8 cellular contexts compared by ENCODE assay signal in the genomic region with DNA sequence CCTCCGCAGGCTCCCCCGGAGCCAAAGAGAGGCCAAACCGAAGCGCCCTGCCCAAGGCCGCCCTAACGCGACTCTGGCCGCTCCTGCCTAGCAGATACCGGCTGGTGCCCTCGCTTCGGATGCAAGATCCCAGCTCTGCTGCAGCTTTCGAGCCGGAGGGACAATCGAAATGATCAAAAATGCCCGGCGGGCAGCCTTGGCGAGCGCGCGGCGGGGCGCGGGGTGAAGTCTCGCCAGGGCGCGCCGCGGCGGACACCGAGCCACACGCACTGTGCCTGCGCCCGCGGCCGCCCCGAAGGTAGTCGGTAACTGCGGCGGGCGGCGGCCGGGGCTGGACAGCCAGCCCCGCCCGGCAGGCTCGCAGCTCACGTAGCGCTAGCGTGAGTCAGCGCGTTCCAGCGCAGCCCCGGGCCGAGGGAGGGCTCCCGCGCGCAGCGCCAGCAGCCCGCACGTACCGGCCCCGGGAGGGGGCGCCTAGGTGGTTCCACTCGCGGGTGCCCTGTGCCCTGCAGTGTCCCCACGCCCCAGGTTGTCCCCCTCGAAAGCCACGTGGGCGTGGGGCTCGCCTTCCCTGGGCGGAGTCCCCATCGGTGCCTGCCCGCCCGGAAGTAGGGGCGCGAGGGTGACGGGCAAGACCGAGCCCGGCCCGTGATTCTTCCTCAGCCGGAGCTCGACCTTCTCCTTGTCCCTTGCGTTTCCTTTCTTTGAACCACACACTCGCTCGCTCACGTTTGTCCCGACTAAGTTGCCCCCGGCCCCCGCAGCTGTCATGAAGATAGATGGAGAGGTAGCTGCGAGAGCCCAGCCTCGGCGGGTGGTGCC.
A peak's percentile ranks its signal among the peaks of the same experiment; 100 is the strongest.
DNase-seq lines count a peak whose midpoint lies in the region; ATAC-seq, FAIRE-seq and TF ChIP-seq lines count a peak whose summit lies in the region.

No MANE protein-coding gene starts in this region.

- POLR2A ChIA-PET in activated CD8-positive, alpha-beta T cell treated with anti-CD3 and anti-CD28 coated beads, Interleukin-2, amount 10 ng/mL, durations not matched to agents 7 days and 5 days (lab: Charles Lee): interaction anchor here (0.8 kb wide), 1 partner anchor 8 kb away, joined by 3 read pairs; no protein-coding TSS in a partner anchor
- POLR2A ChIA-PET in endothelial cell of umbilical vein (lab: Charles Lee): interaction anchor here (0.6 kb wide), 1 partner anchor 43 kb away, joined by 4 read pairs; no protein-coding TSS in a partner anchor

- no TSS peak for BruUV-seq in endothelial cell of umbilical vein (replicated peaks; lab: Mats Ljungman, UMichigan)

- FAIRE-seq in endothelial cell of umbilical vein (lab: Jason Lieb, UNC): peak; percentile 76

- ATAC-seq in HG02623 (IDR thresholded peaks at IDR 0.05; ENCODE audit: unreplicated experiment): peak; percentile 69
- ATAC-seq in activated CD8-positive, alpha-beta T cell treated with anti-CD3 and anti-CD28 coated beads, Interleukin-2, amount 10 ng/mL, durations not matched to agents 7 days and 5 days: peak; percentile 95

- DNase-seq in NCI-H524 (lab: John Stamatoyannopoulos, UW) (peak; percentile 52 to 77), NCI-H524 treated with DMSO at 0.1 percent for 48 hours (lab: John Stamatoyannopoulos, UW) (no peak), NCI-H2171 treated with DMSO at 0.1 percent for 48 hours (lab: John Stamatoyannopoulos, UW) (peak; percentile 32), endothelial cell of umbilical vein (ENCODE audit: low read depth, low spot score) (peak; percentile 67), mesendoderm (peak; percentile 85)
- peak; percentile 70 for DNase-seq in activated CD8-positive, alpha-beta T cell treated with anti-CD3 and anti-CD28 coated beads, Interleukin-2, amount 10 ng/mL, durations not matched to agents 7 days and 5 days
- peak; percentile 8 for DNase-seq in stimulated activated CD8-positive, alpha-beta memory T cell treated with anti-CD3 and anti-CD28 coated beads, Interleukin-12 subunit alpha, Interleukin-12 subunit beta, amount 100 ng/mL, for 24 hours (ENCODE audit: extremely low read depth)

- H3K9me3 Mint-ChIP-seq in activated CD8-positive, alpha-beta T cell treated with anti-CD3 and anti-CD28 coated beads, Interleukin-2, amount 10 ng/mL, durations not matched to agents 7 days and 5 days (ENCODE audit: insufficient read depth): no peaks in the 10 kb centered on the region

- no peak overlapping the region for H2BK120ac ChIP-seq in mesendoderm (ENCODE audit: low read depth, low read length)

- peak overlapping the region; percentile 31 for H3K27ac ChIP-seq in endothelial cell of umbilical vein (ENCODE audit: insufficient read depth, low read depth, low read length)
- peak overlapping the region; percentile 59 for H3K27ac ChIP-seq in mesendoderm (ENCODE audit: low read depth, low read length)

- CTCF ChIA-PET in activated CD8-positive, alpha-beta T cell treated with anti-CD3 and anti-CD28 coated beads, Interleukin-2, amount 10 ng/mL, durations not matched to agents 7 days and 5 days (lab: Charles Lee): interaction anchor here (0.6 to 1.1 kb wide), 5 partner anchors 8 to 263 kb away, joined by 3 to 6 read pairs (median 3); no protein-coding TSS in a partner anchor
- CTCF ChIA-PET in endothelial cell of umbilical vein (lab: Charles Lee): interaction anchor here (1.0 to 3.1 kb wide), 11 partner anchors 9 to 220 kb away, joined by 3 to 21 read pairs (median 5); no protein-coding TSS in a partner anchor

- H3K9ac ChIP-seq in endothelial cell of umbilical vein (replicated peaks; ENCODE audit: extremely low read depth, insufficient read depth, low read length): peak overlapping the region; percentile 54
- peak overlapping the region; percentile 78 for H3K9ac ChIP-seq in mesendoderm (ENCODE audit: low read length)

- no peaks in the 10 kb centered on the region for H3K4me1 ChIP-seq in endothelial cell of umbilical vein (ENCODE audit: control insufficient read depth, extremely low read depth, insufficient read depth, low read length)
- peaks cover 1% of the 10 kb centered on the region for H3K4me1 ChIP-seq in mesendoderm (ENCODE audit: control insufficient read depth, low read depth, low read length)

- H3K36me3 Mint-ChIP-seq in activated CD8-positive, alpha-beta T cell treated with anti-CD3 and anti-CD28 coated beads, Interleukin-2, amount 10 ng/mL, durations not matched to agents 7 days and 5 days (ENCODE audit: low read depth): peaks cover 11% of the 10 kb centered on the region

- H3K4me3 ChIP-seq in endothelial cell of umbilical vein (replicated peaks in 1 of 3; ENCODE audit: insufficient read depth in 1 of 3, low read depth in 1 of 3, low read length in 3 of 3): peak overlapping the region; percentile 40 to 64 (median 53)
- H3K4me3 ChIP-seq in mesendoderm (ENCODE audit: low read length): peak overlapping the region; percentile 29

- peak overlapping the region; percentile 93 for H3K56ac ChIP-seq in mesendoderm (ENCODE audit: low read length)

- no peak overlapping the region for H4K8ac ChIP-seq in mesendoderm (ENCODE audit: low read depth, low read length)

- H3K9me1 ChIP-seq in endothelial cell of umbilical vein (replicated peaks; ENCODE audit: control insufficient read depth, extremely low read depth, insufficient read depth, low read length): no peaks in the 10 kb centered on the region

- H4K20me1 ChIP-seq in endothelial cell of umbilical vein (replicated peaks; ENCODE audit: control insufficient read depth, extremely low read depth, insufficient read depth, low read length): no peaks in the 10 kb centered on the region

- H2AFZ ChIP-seq in endothelial cell of umbilical vein (ENCODE audit: low read depth, low read length): peak overlapping the region; percentile 99

- peaks cover 35% of the 10 kb centered on the region for H3K27me3 Mint-ChIP-seq in activated CD8-positive, alpha-beta T cell treated with anti-CD3 and anti-CD28 coated beads, Interleukin-2, amount 10 ng/mL, durations not matched to agents 7 days and 5 days (ENCODE audit: low read depth)

- dilution Hi-C loops in endothelial cell of umbilical vein (cut with MboI; ENCODE audit: extremely low pct_ligation_motif_present, low sequenced_read_pairs): no loop called here

- H3K23ac ChIP-seq in mesendoderm (ENCODE audit: low read length): peak overlapping the region; percentile 50

- no peaks in the 10 kb centered on the region for H3K79me2 ChIP-seq in endothelial cell of umbilical vein (ENCODE audit: control insufficient read depth, insufficient read depth, low read length)
- H3K79me2 ChIP-seq in mesendoderm (ENCODE audit: control insufficient read depth, insufficient read depth, low read length): no peaks in the 10 kb centered on the region

- no CpG with 5 or more reads among the region's 91 CpGs for whole genome bisulfite sequencing in mesendoderm (ENCODE audit: extremely low coverage, insufficient coverage, low lambda C conversion rate)

- H2AK5ac ChIP-seq in mesendoderm (ENCODE audit: low read length): no peak overlapping the region

- H3K27ac Mint-ChIP-seq in activated CD8-positive, alpha-beta T cell treated with anti-CD3 and anti-CD28 coated beads, Interleukin-2, amount 10 ng/mL, durations not matched to agents 7 days and 5 days: peak overlapping the region; percentile 92

- peaks cover 40% of the 10 kb centered on the region for H3K4me1 Mint-ChIP-seq in activated CD8-positive, alpha-beta T cell treated with anti-CD3 and anti-CD28 coated beads, Interleukin-2, amount 10 ng/mL, durations not matched to agents 7 days and 5 days (ENCODE audit: low read depth)

- peak overlapping the region; percentile 64 for H3K4me2 ChIP-seq in endothelial cell of umbilical vein (ENCODE audit: insufficient read depth, low read length)
- peak overlapping the region; percentile 83 for H3K4me2 ChIP-seq in mesendoderm (ENCODE audit: low read length)

- H3K4ac ChIP-seq in mesendoderm (ENCODE audit: low read depth, low read length): peak overlapping the region; percentile 74

- H3K18ac ChIP-seq in mesendoderm (ENCODE audit: low read length): peak overlapping the region; percentile 88

- peak; percentile 15 to 44 for TF ChIP-seq CTCF in endothelial cell of umbilical vein (IDR thresholded peaks at IDR 0.05; ENCODE audit: extremely low read depth in 1 of 2, insufficient read depth in 1 of 2, low read depth in 1 of 2, low read length in 2 of 2)

- H2BK15ac ChIP-seq in mesendoderm (replicated peaks; ENCODE audit: low read depth): no peak overlapping the region

- H3K36me3 ChIP-seq in endothelial cell of umbilical vein (ENCODE audit: control insufficient read depth in 2 of 2, extremely low read depth in 1 of 2, insufficient read depth in 2 of 2, low read length in 2 of 2) (no peaks in the 10 kb centered on the region), mesendoderm (ENCODE audit: control insufficient read depth, insufficient read depth, low read length) (no peaks in the 10 kb centered on the region)

- no peaks in the 10 kb centered on the region for H3K9me3 ChIP-seq in endothelial cell of umbilical vein (replicated peaks; ENCODE audit: control insufficient read depth, insufficient read depth, low read length)

- H4K5ac ChIP-seq in mesendoderm (ENCODE audit: low read length): no peak overlapping the region

- H3K4me3 Mint-ChIP-seq in activated CD8-positive, alpha-beta T cell treated with anti-CD3 and anti-CD28 coated beads, Interleukin-2, amount 10 ng/mL, durations not matched to agents 7 days and 5 days: peak overlapping the region; percentile 78

- peak overlapping the region; percentile 46 for H2BK5ac ChIP-seq in mesendoderm (ENCODE audit: low read length)

- no peaks in the 10 kb centered on the region for H3K79me1 ChIP-seq in mesendoderm (ENCODE audit: low read length)

- intact Hi-C loops in endothelial cell of umbilical vein (cut with micrococcal nuclease): loop anchor here (5.0 to 10.0 kb wide), 2 partner anchors 143 to 1125 kb away; a partner anchor contains a TSS

- peak; percentile 39 for TF ChIP-seq POLR2A in endothelial cell of umbilical vein (IDR thresholded peaks at IDR 0.05; ENCODE audit: low read depth, low read length)

- H3K27me3 ChIP-seq in endothelial cell of umbilical vein (ENCODE audit: control insufficient read depth in 2 of 2, insufficient read depth in 2 of 2, low read length in 2 of 2) (peaks cover 0 to 7% of the 10 kb centered on the region in 2 experiments), mesendoderm (ENCODE audit: insufficient read depth, low read length, poor library complexity) (no peaks in the 10 kb centered on the region)

TF ChIP-seq in endothelial cell of umbilical vein, 7 proteins besides CTCF, POLR2A, EP300 and RAD21:
- peak; percentile 58 for TF ChIP-seq POLR2AphosphoS5 (IDR thresholded peaks at IDR 0.05; ENCODE audit: insufficient read depth, low read depth, low read length)
- peak; percentile 74 for TF ChIP-seq FOS (IDR thresholded peaks at IDR 0.05; ENCODE audit: borderline replicate concordance, insufficient read depth, low read length)
- TF ChIP-seq JUN (IDR thresholded peaks at IDR 0.05; ENCODE audit: borderline replicate concordance, insufficient read depth, insufficient read length, low read depth): no peak
